In the genomic region with DNA sequence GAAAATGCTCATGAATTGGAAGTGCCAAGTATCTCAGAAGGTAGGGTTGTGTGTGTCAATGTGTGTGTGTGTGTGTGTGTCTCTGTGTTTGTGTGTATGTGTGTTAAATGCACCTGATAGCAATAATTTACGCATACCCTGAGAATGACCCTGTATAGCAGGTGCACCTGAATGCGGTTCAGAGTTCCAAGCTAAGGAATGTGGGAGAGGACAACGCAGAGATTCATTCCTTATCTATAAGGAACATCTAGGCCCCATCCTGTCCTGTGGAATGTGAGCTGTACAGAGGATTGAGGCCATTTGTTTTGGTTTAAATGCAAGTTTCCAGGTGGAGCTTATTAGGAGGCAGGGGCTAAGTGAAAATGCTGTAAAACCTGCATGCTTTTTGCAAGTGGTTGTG, we compare ENCODE assay signal across 14 cellular contexts. TPM values are rescaled to one million over a fixed set of nuclear protein-coding genes. Genes with fewer than 3 reads are reported as not detected.
DNase-seq lines count a peak whose midpoint lies in the region; ATAC-seq and TF ChIP-seq lines count a peak whose summit lies in the region.
"Had no signal": no experiment of that assay in that cellular context is flagged by ENCODE, and none has a peak within 500 bp of the region (broad histone marks: within the 10 kb centered on the region; RNA-seq: fewer than 3 reads in every experiment).

No MANE protein-coding gene starts in this region.

- H3K27me3 Mint-ChIP-seq in activated T-cell treated with anti-CD3 and anti-CD28 coated beads, Interleukin-2, amount 50 U/mL, for 24 hours, result no peaks in the 10 kb centered on the region
- H3K27me3 Mint-ChIP-seq in central memory CD8-positive, alpha-beta T cell, result no peaks in the 10 kb centered on the region

- ATAC-seq in central memory CD8-positive, alpha-beta T cell (replicated peaks; ENCODE audit: extremely low read depth, poor library complexity, severe bottlenecking), result no peak
- ATAC-seq: HCT116 had no signal

- 39 to 52% methylated on average over 3 of the region's 3 CpGs for WGBS in testis, 2 donors

- H3K4me1 Mint-ChIP-seq in activated T-cell treated with anti-CD3 and anti-CD28 coated beads, Interleukin-2, amount 50 U/mL, for 24 hours (ENCODE audit: low read depth), result peaks cover 63% of the 10 kb centered on the region
- H3K4me1 Mint-ChIP-seq in central memory CD8-positive, alpha-beta T cell, result peaks cover 25% of the 10 kb centered on the region

- H3K36me3 ChIP-seq in testis (ENCODE audit: low read depth, missing control alignments), result no peaks in the 10 kb centered on the region

- DNase-seq in activated T-cell treated with anti-CD3 and anti-CD28 coated beads, Interleukin-2, amount 50 U/mL, for 24 hours, result no peak
- no peak for DNase-seq in activated T-cell treated with anti-CD3 and anti-CD28 coated beads, Interleukin-2, amount 50 U/mL, for 48 hours
- peak; percentile 10 for DNase-seq in M059J (ENCODE audit: low read depth)
- DNase-seq in central memory CD8-positive, alpha-beta T cell (ENCODE audit: low spot score in 2 of 2), result no peak
- no peak for DNase-seq in testis
- DNase-seq in middle frontal gyrus (ENCODE audit: extremely low spot score, low spot score), result no peak
- no peak for DNase-seq in amygdala (lab: John Stamatoyannopoulos, UW)
- DNase-seq: kidney glomerular epithelial cell, MM.1S, NCI-H2029 treated with DMSO at 0.1 percent for 48 hours, NCI-H774 had no signal

- peaks cover 34% of the 10 kb centered on the region for H3K9me3 Mint-ChIP-seq in activated T-cell treated with anti-CD3 and anti-CD28 coated beads, Interleukin-2, amount 50 U/mL, for 24 hours
- no peaks in the 10 kb centered on the region for H3K9me3 Mint-ChIP-seq in central memory CD8-positive, alpha-beta T cell
- H3K9me3 Mint-ChIP-seq: nephron had no signal

- H3K27me3 ChIP-seq in testis, result no peaks in the 10 kb centered on the region

- H3K4me3 ChIP-seq in skin epidermis (no peak overlapping the region), testis (no peak overlapping the region)

- TF ChIP-seq POLR2A in testis (IDR thresholded peaks at IDR 0.05), result no peak

- no peaks in the 10 kb centered on the region for H3K9me3 ChIP-seq in testis

- H3K27ac ChIP-seq in skin epidermis (peak overlapping the region in 11 of 21 experiments; percentile 27 to 82 (median 54)), testis (no peak overlapping the region)

- H3K4me1 ChIP-seq in testis, result no peaks in the 10 kb centered on the region

- H3K4me3 Mint-ChIP-seq in activated T-cell treated with anti-CD3 and anti-CD28 coated beads, Interleukin-2, amount 50 U/mL, for 24 hours, result no peak overlapping the region
- H3K4me3 Mint-ChIP-seq in central memory CD8-positive, alpha-beta T cell, result peak overlapping the region; percentile 67
- H3K4me3 Mint-ChIP-seq: nephron had no signal

- no peak for TF ChIP-seq CTCF in testis (IDR thresholded peaks at IDR 0.05)

- H3K36me3 Mint-ChIP-seq in activated T-cell treated with anti-CD3 and anti-CD28 coated beads, Interleukin-2, amount 50 U/mL, for 24 hours (ENCODE audit: low read depth), result peaks cover 9% of the 10 kb centered on the region
- H3K36me3 Mint-ChIP-seq in central memory CD8-positive, alpha-beta T cell (ENCODE audit: insufficient read depth), result peaks cover 5% of the 10 kb centered on the region

- peak overlapping the region; percentile 82 for H3K27ac Mint-ChIP-seq in activated T-cell treated with anti-CD3 and anti-CD28 coated beads, Interleukin-2, amount 50 U/mL, for 24 hours
- peak overlapping the region; percentile 89 for H3K27ac Mint-ChIP-seq in central memory CD8-positive, alpha-beta T cell (ENCODE audit: low read depth)
- H3K27ac Mint-ChIP-seq: nephron had no signal

- intact Hi-C loops in testis (cut with DNase I; ENCODE audit: low total_unique reads), result no loop called here

RNA-seq across cellular contexts. Expression of a gene that starts 49.1 kb away (rescaled TPM):
- total RNA-seq in M059J (2014; rRNA removed; shearing (Covaris generic)), result 23.0 and 32.6 TPM in 2 replicates
- total RNA-seq in testis, result 1 to 10 TPM; 6.4 to 8.3 TPM
- polyA plus RNA-seq in testis (ENCODE audit: insufficient read depth, low read depth, low replicate concordance), result 3.7 TPM

Comparison
In these comparisons a context has a peak if more than half of its experiments do, and no peak if none do; other contexts are left out.
1. H3K27ac ChIP-seq: peak in skin epidermis (11 of 21); none in testis (0 of 2).